ENCODE assay signal across 24 cellular contexts in genomic region chr15:54307926-54308325, GRCh38.
"Had no signal": no experiment of that assay in that cellular context is flagged by ENCODE, and none has a peak within 500 bp of the region (broad histone marks: within the 10 kb centered on the region; RNA-seq: fewer than 3 reads in every experiment).

No MANE protein-coding gene starts in this region.

- H3K9me3 ChIP-seq: ovary, psoas muscle, right lobe of liver, sigmoid colon, thoracic aorta, thyroid gland, tibial nerve, upper lobe of left lung, vagina had no signal

- ATAC-seq: psoas muscle; right cardiac atrium; right lobe of liver; stimulated activated effector memory CD8-positive, alpha-beta T cell treated with anti-CD3 and anti-CD28 coated beads, Interleukin-12 subunit alpha, Interleukin-12 subunit beta, amount 100 ng/mL, for 72 hours; stimulated activated naive B cell treated with anti-CD40 and anti-IgM and Interleukin-4, amounts not matched to agents 10 μg/mL and 1 μg/mL and 100 μg/mL, for 72 hours had no signal

- H3K36me3 ChIP-seq: neural progenitor cell, ovary, right lobe of liver, sigmoid colon, stomach, thoracic aorta, thyroid gland, tibial nerve, upper lobe of left lung, vagina had no signal

- DNase-seq: occipital lobe; ovary; psoas muscle; right cardiac atrium; right lobe of liver; sigmoid colon; small intestine; stimulated activated CD4-positive, alpha-beta T cell treated with anti-CD3 and anti-CD28 coated beads, Interleukin-15, amount 100 ng/mL, for 24 hours; stimulated activated CD4-positive, alpha-beta T cell treated with anti-CD3 and anti-CD28 coated beads, Interleukin-2, amount 100 ng/mL, for 24 hours; stimulated activated CD4-positive, alpha-beta T cell treated with anti-CD3 and anti-CD28 coated beads, Interleukin-2, amount 100 ng/mL, for 48 hours; stimulated activated CD4-positive, alpha-beta T cell treated with anti-CD3 and anti-CD28 coated beads, Interleukin-4, amount 100 ng/mL, for 24 hours; stimulated activated naive B cell treated with anti-CD40 and anti-IgM and Interleukin-4, amounts not matched to agents 10 μg/mL and 1 μg/mL and 100 μg/mL, for 72 hours; stimulated activated naive CD4-positive, alpha-beta T cell treated with Interleukin-2 at 50 U/mL for 16 hours; stomach; thyroid gland; trophoblast cell; upper lobe of left lung had no signal

- FAIRE-seq: small intestine, urothelium cell line had no signal

- H3K79me2 ChIP-seq: parathyroid adenoma had no signal

- H3K4me1 ChIP-seq: neural progenitor cell, parathyroid adenoma, psoas muscle, right lobe of liver, sigmoid colon, stomach, tibial nerve, upper lobe of left lung, vagina had no signal

- H3K4me3 ChIP-seq: neural progenitor cell, ovary, psoas muscle, right lobe of liver, sigmoid colon, stomach, thoracic aorta, thyroid gland, tibial nerve, upper lobe of left lung, vagina had no signal

- H3K4me2 ChIP-seq: neural progenitor cell had no signal

- H3K27me3 ChIP-seq: neural progenitor cell, ovary, right lobe of liver, sigmoid colon, stomach, thyroid gland, tibial nerve, upper lobe of left lung, vagina had no signal

- H3K9ac ChIP-seq: neural progenitor cell, parathyroid adenoma had no signal

- H2AFZ ChIP-seq: neural progenitor cell, parathyroid adenoma had no signal

- H3K27ac ChIP-seq: neural progenitor cell, ovary, parathyroid adenoma, psoas muscle, right lobe of liver, sigmoid colon, stomach, thoracic aorta, thyroid gland, tibial nerve, upper lobe of left lung, vagina had no signal
